ENCODE assay signal across 20 cellular contexts in genomic region chr1:114259517-114260160, GRCh38.
"Had no signal": no experiment of that assay in that cellular context is flagged by ENCODE, and none has a peak within 500 bp of the region (broad histone marks: within the 10 kb centered on the region; RNA-seq: fewer than 3 reads in every experiment).

No MANE protein-coding gene starts in this region.

- H3K27ac ChIP-seq: colonic mucosa, foreskin keratinocyte, lower lobe of right lung, pancreas, right lobe of liver, skin epidermis, testis, tibial nerve, upper lobe of right lung, vagina had no signal

- H3K4me3 ChIP-seq: colonic mucosa, lower lobe of right lung, pancreas, right lobe of liver, skin epidermis, testis, tibial nerve, upper lobe of right lung, vagina had no signal

- H3K4me1 ChIP-seq: colonic mucosa, foreskin keratinocyte, lower lobe of right lung, pancreas, right lobe of liver, testis, tibial nerve, upper lobe of right lung, vagina had no signal

- H3K27me3 ChIP-seq: pancreas, right lobe of liver, testis, tibial nerve, vagina had no signal

- H3K36me3 ChIP-seq: colonic mucosa, lower lobe of right lung, pancreas, right lobe of liver, tibial nerve, upper lobe of right lung, vagina had no signal

- ATAC-seq: foreskin keratinocyte; left lobe of liver; lower lobe of right lung; pancreas; right lobe of liver; stimulated activated naive B cell treated with anti-CD40 and anti-IgM and Interleukin-4, amounts not matched to agents 10 μg/mL and 1 μg/mL and 100 μg/mL, for 72 hours; stimulated activated naive CD8-positive, alpha-beta T cell treated with anti-CD3 and anti-CD28 coated beads, Interleukin-15, amount 100 ng/mL, for 72 hours; upper lobe of right lung had no signal

- DNase-seq: colonic mucosa; dermis blood vessel endothelial cell; foreskin keratinocyte; hypothalamus; kidney glomerular epithelial cell; lower lobe of right lung; naive B cell; occipital lobe; pancreas; right lobe of liver; stimulated activated CD4-positive, alpha-beta T cell treated with anti-CD3 and anti-CD28 coated beads, Interleukin-2, amount 100 ng/mL, for 24 hours; stimulated activated CD4-positive, alpha-beta T cell treated with anti-CD3 and anti-CD28 coated beads, Interleukin-4, amount 100 ng/mL, for 4 hours; stimulated activated naive B cell treated with anti-CD40 and anti-IgM and Interleukin-4, amounts not matched to agents 10 μg/mL and 1 μg/mL and 100 μg/mL, for 72 hours; stimulated activated naive CD8-positive, alpha-beta T cell treated with anti-CD3 and anti-CD28 coated beads, Interleukin-15, amount 100 ng/mL, for 72 hours; testis; upper lobe of right lung had no signal

- H3K9me3 ChIP-seq: colonic mucosa, pancreas, right lobe of liver, testis, upper lobe of right lung, vagina had no signal
